ENCODE assay signal across 1 cellular context in the genomic region with DNA sequence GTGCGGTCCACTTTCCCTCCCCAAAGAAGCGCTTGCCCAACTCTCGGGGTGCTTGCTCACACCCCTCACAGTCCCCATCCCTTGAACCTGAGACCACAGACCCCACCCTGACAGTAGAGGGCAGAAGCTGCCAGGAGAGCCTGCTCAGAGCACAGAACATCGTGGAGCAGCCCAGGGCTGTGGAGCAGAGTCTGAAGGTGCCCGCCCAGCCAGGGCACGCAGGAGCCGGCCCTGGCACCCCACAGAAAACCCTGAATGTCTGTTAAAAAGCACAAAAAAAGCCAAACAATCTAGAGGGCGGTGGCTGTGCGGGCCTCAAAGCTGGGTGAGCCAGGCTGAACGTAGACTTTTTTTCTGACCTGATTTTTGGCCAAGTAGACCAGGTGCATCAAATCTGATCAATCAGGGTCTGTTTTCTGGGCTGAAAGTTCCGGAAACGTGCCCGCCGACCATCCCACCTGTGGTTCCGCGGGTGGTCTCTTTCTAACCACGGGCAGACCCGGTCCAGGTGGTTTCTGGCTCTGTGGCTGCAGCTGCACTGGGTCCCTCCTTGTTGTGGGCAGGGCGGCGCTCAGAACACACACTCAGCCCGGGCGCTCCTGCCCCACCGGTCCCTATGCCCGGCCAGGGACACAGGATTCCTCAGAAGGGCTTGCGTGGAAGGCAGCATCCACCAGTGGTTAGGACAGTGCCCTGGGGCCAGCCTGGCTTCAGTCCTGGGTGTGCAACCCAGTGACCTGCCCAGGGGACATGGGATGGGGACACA.
TF ChIP-seq lines count a peak whose summit lies in the region.

No MANE protein-coding gene starts in this region.

TF ChIP-seq in SK-N-SH, 30 proteins besides CTCF, POLR2A, EP300 and RAD21:
- TF ChIP-seq, protein P1, sequence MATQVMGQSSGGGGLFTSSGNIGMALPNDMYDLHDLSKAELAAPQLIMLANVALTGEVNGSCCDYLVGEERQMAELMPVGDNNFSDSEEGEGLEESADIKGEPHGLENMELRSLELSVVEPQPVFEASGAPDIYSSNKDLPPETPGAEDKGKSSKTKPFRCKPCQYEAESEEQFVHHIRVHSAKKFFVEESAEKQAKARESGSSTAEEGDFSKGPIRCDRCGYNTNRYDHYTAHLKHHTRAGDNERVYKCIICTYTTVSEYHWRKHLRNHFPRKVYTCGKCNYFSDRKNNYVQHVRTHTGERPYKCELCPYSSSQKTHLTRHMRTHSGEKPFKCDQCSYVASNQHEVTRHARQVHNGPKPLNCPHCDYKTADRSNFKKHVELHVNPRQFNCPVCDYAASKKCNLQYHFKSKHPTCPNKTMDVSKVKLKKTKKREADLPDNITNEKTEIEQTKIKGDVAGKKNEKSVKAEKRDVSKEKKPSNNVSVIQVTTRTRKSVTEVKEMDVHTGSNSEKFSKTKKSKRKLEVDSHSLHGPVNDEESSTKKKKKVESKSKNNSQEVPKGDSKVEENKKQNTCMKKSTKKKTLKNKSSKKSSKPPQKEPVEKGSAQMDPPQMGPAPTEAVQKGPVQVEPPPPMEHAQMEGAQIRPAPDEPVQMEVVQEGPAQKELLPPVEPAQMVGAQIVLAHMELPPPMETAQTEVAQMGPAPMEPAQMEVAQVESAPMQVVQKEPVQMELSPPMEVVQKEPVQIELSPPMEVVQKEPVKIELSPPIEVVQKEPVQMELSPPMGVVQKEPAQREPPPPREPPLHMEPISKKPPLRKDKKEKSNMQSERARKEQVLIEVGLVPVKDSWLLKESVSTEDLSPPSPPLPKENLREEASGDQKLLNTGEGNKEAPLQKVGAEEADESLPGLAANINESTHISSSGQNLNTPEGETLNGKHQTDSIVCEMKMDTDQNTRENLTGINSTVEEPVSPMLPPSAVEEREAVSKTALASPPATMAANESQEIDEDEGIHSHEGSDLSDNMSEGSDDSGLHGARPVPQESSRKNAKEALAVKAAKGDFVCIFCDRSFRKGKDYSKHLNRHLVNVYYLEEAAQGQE (IDR thresholded peaks at IDR 0.05; ENCODE audit: low read depth, low read length): no peak
- TF ChIP-seq, protein P2, sequence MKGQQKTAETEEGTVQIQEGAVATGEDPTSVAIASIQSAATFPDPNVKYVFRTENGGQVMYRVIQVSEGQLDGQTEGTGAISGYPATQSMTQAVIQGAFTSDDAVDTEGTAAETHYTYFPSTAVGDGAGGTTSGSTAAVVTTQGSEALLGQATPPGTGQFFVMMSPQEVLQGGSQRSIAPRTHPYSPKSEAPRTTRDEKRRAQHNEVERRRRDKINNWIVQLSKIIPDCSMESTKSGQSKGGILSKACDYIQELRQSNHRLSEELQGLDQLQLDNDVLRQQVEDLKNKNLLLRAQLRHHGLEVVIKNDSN (IDR thresholded peaks at IDR 0.05; ENCODE audit: borderline replicate concordance, low read depth): no peak
- TF ChIP-seq POLR2AphosphoS5 (IDR thresholded peaks at IDR 0.05; ENCODE audit: low read depth, low read length) (no peak), FOSL2 (IDR thresholded peaks at IDR 0.05; ENCODE audit: borderline replicate concordance, low read depth) (no peak)
